ENCODE assay signal across 16 cellular contexts in the genomic region with DNA sequence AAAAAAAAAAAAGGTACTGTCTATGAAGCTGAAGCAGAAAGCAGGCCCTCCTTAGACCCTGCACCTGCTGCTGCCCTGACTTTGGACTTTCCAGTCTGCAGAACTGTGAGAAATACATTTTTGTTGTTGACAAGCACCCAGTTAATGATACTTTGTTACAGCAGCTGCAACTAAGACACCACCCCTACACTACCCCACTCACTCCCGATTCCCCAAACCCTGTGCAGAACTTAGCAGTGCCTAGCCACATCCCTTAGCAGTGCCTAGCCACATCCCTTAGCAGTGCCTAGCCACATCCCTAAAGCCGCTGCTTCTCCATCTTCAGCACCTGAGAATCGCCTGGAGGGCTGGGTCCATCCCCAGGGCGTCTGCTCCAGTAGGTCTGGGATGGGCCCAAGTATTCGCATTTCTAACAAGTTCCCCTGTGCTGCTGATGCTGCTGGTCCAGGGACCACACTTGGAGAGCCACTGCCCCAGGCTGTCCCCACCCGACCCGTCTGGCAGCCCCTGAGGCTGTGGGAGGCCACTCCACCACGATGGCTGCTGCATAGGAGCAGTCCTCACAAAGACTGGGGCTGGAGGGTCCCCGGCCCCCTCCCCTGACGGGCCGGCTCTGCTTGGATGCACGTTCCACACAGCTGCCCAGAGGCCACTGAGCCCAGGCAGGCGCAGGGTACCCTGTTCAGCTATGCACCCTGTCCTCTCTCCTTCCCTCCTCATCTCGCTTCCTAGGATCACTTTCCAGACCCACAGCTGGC.
"Had no signal": no experiment of that assay in that cellular context is flagged by ENCODE, and none has a peak within 500 bp of the region (broad histone marks: within the 10 kb centered on the region; RNA-seq: fewer than 3 reads in every experiment).

No MANE protein-coding gene starts in this region.

- ATAC-seq: heart right ventricle, right lobe of liver had no signal

- H3K4me3 ChIP-seq: cardiac muscle cell, heart right ventricle, prostate gland, right lobe of liver, suprapubic skin had no signal

- DNase-seq: activated CD4-positive, alpha-beta memory T cell treated with anti-CD3 and anti-CD28 coated beads for 36 hours; activated CD4-positive, alpha-beta T cell treated with anti-CD3 and anti-CD28 coated beads for 1 hour; activated CD8-positive, alpha-beta memory T cell treated with anti-CD3 and anti-CD28 coated beads, Interleukin-2, amount 50 U/mL, for 48 hours; foreskin melanocyte; heart right ventricle; midbrain; naive B cell; nucleus accumbens; stimulated activated CD4-positive, alpha-beta T cell treated with anti-CD3 and anti-CD28 coated beads, Interleukin-2, amount 100 ng/mL, for 24 hours; stimulated activated naive CD4-positive, alpha-beta T cell; T1000 had no signal

- H3K4me3 Mint-ChIP-seq: activated CD4-positive, alpha-beta memory T cell treated with anti-CD3 and anti-CD28 coated beads for 36 hours; naive B cell; type B pancreatic cell had no signal

- H3K36me3 ChIP-seq: cardiac muscle cell, heart right ventricle, prostate gland, right lobe of liver, suprapubic skin had no signal

- H3K27ac Mint-ChIP-seq: activated CD4-positive, alpha-beta memory T cell treated with anti-CD3 and anti-CD28 coated beads for 36 hours; naive B cell; type B pancreatic cell had no signal

- H3K9me3 ChIP-seq: heart right ventricle, prostate gland, right lobe of liver, suprapubic skin had no signal

- H3K9me3 Mint-ChIP-seq: activated CD4-positive, alpha-beta memory T cell treated with anti-CD3 and anti-CD28 coated beads for 36 hours; naive B cell; type B pancreatic cell had no signal

- H3K4me1 ChIP-seq: right lobe of liver had no signal

- H3K27ac ChIP-seq: cardiac muscle cell, heart right ventricle, prostate gland, right lobe of liver, suprapubic skin had no signal

- H3K36me3 Mint-ChIP-seq: activated CD4-positive, alpha-beta memory T cell treated with anti-CD3 and anti-CD28 coated beads for 36 hours; naive B cell; type B pancreatic cell had no signal

- H3K27me3 ChIP-seq: cardiac muscle cell, heart right ventricle, right lobe of liver had no signal

- H3K27me3 Mint-ChIP-seq: type B pancreatic cell had no signal
